In genomic region chr10:49362596-49363260, GRCh38 we compare ENCODE assay signal across 10 cellular contexts. TPM values are rescaled to one million over a fixed set of nuclear protein-coding genes. Genes with fewer than 3 reads are reported as not detected.
A peak's percentile ranks its signal among the peaks of the same experiment; 100 is the strongest.
DNase-seq lines count a peak whose midpoint lies in the region; ATAC-seq and TF ChIP-seq lines count a peak whose summit lies in the region.
"Had no signal": no experiment of that assay in that cellular context is flagged by ENCODE, and none has a peak within 500 bp of the region (broad histone marks: within the 10 kb centered on the region; RNA-seq: fewer than 3 reads in every experiment).

No MANE protein-coding gene starts in this region.

- H3K18ac ChIP-seq in H9 (ENCODE audit: insufficient read length, low read depth, low read length) = no peak overlapping the region

- H3K4me1 Mint-ChIP-seq in H9 = peaks cover 11 to 13% of the 10 kb centered on the region in 2 experiments

- no peak overlapping the region for H3K4me3 Mint-ChIP-seq in H9

- CTCF ChIA-PET in RWPE1 (lab: Yijun Ruan, JAX) = no interaction called here

- no peak overlapping the region for H3K27ac Mint-ChIP-seq in H9

- H4K91ac ChIP-seq in H9 (ENCODE audit: insufficient read length, low read depth, low read length) = no peak overlapping the region

- H3K27ac ChIP-seq in H9 (ENCODE audit: insufficient read length, low read depth, low read length) (no peak overlapping the region), tibial nerve (no peak overlapping the region), RWPE1 (no peak overlapping the region)

- H4K20me1 ChIP-seq in H9 (ENCODE audit: control insufficient read depth, insufficient read depth, insufficient read length) = no peaks in the 10 kb centered on the region

- no peak overlapping the region for H3K14ac ChIP-seq in H9 (ENCODE audit: insufficient read depth, low read length)

- H2BK12ac ChIP-seq in H9 (ENCODE audit: insufficient read length, low read depth, low read length) = no peak overlapping the region

- in situ Hi-C loops in GM13976 (cut with MboI; ENCODE audit: low sequenced_read_pairs, unreplicated experiment) = no loop called here

- no peaks in the 10 kb centered on the region; a peak in 1 of 5 replicates for H3K9me3 Mint-ChIP-seq in H9

- peak; percentile 71 for DNase-seq in GM13976 (ENCODE audit: low spot score)
- peak; percentile 39 for DNase-seq in left lobe of liver (ENCODE audit: low spot score)
- no peak for DNase-seq in H9
- DNase-seq in left ventricle myocardium superior = no peak
- no peak for DNase-seq in tibial nerve (ENCODE audit: low spot score in 2 of 2)
- no peak for DNase-seq in RWPE1 (ENCODE audit: low spot score)
- DNase-seq: DND-41 had no signal

- H3K27me3 Mint-ChIP-seq in H9 (ENCODE audit: low read depth) = no peaks in the 10 kb centered on the region; the same call in 1 of the 2 replicates

- no peak overlapping the region for H3K23ac ChIP-seq in H9 (ENCODE audit: insufficient read length, low read depth, low read length)

- intact Hi-C loops in left ventricle myocardium superior (cut with micrococcal nuclease) = no loop called here

- H3K4me3 ChIP-seq in tibial nerve = no peak overlapping the region

- H4K8ac ChIP-seq in H9 (replicated peaks; ENCODE audit: insufficient read length, low read depth, low read length) = no peak overlapping the region

- no CpG with 5 or more reads among the region's 10 CpGs for WGBS in H9 (ENCODE audit: extremely low coverage, insufficient read length, low lambda C conversion rate)
- 77 to 78% methylated on average over 10 of the region's 10 CpGs for WGBS in tibial nerve, 2 donors

- H2BK5ac ChIP-seq in H9 (ENCODE audit: insufficient read length, low read length) = no peak overlapping the region

- H4K5ac ChIP-seq in H9 (ENCODE audit: insufficient read length, low read depth, low read length) = no peak overlapping the region

- H3K4me1 ChIP-seq in H9 (ENCODE audit: insufficient read depth, low read length) (peaks cover 4% of the 10 kb centered on the region), tibial nerve (no peaks in the 10 kb centered on the region)

- TF ChIP-seq POLR2A in tibial nerve (IDR thresholded peaks at IDR 0.05) = no peak

- POLR2A ChIA-PET in RWPE1 (lab: Yijun Ruan, JAX; ENCODE audit: low non-redundant PET) = no interaction called here

- H2BK120ac ChIP-seq in H9 (ENCODE audit: low read depth, low read length, poor library complexity, severe bottlenecking) = no peak overlapping the region

- H3K4me2 ChIP-seq in H9 (ENCODE audit: insufficient read depth, insufficient read length, low read length) = no peak overlapping the region

- H3K9ac ChIP-seq in H9 (ENCODE audit: extremely low read depth, insufficient read length, low read length) = no peak overlapping the region

- peak; percentile 95 for ATAC-seq in GM21515 (IDR thresholded peaks at IDR 0.05; ENCODE audit: unreplicated experiment)
- ATAC-seq in HG03439 (IDR thresholded peaks at IDR 0.05; ENCODE audit: unreplicated experiment) = peak; percentile 73
- ATAC-seq in left lobe of liver = peak; percentile 50
- no peak for ATAC-seq in left ventricle myocardium superior

- H3K36me3 Mint-ChIP-seq in H9 (ENCODE audit: insufficient read depth in 1 of 3, low read depth in 3 of 3) = no peaks in the 10 kb centered on the region

- no peaks in the 10 kb centered on the region for H3K79me2 ChIP-seq in H9 (ENCODE audit: insufficient read depth, low read length)

- H2BK20ac ChIP-seq in H9 (ENCODE audit: low read depth, low read length, poor library complexity, severe bottlenecking) = no peak overlapping the region

- H3T11ph ChIP-seq in H9 (ENCODE audit: low read length) = no peak overlapping the region

- H3K79me1 ChIP-seq in H9 (ENCODE audit: insufficient read depth, low read depth, low read length, poor library complexity, severe bottlenecking) = no peaks in the 10 kb centered on the region

- H3K23me2 ChIP-seq in H9 (ENCODE audit: insufficient read length, low read depth, low read length, poor library complexity, severe bottlenecking) = no peaks in the 10 kb centered on the region

- TF ChIP-seq EP300 in tibial nerve (IDR thresholded peaks at IDR 0.05) = no peak

- H3K36me3 ChIP-seq in tibial nerve = no peaks in the 10 kb centered on the region

- no peak overlapping the region for H3K4ac ChIP-seq in H9 (ENCODE audit: low read depth, low read length)

- no peaks in the 10 kb centered on the region for H3K9me3 ChIP-seq in H9 (ENCODE audit: control insufficient read depth, low read depth, low read length)
- peaks cover 0 to 3% (median 0%) of the 10 kb centered on the region in 4 donors for H3K9me3 ChIP-seq in tibial nerve

- TF ChIP-seq CTCF in GM13976 (IDR thresholded peaks at IDR 0.05; ENCODE audit: borderline replicate concordance, control extremely low read depth, extremely low read depth, insufficient read depth, missing control alignments) (no peak), H9 (conservative IDR thresholded peaks at IDR 0.05) (no peak), tibial nerve (IDR thresholded peaks at IDR 0.05) (no peak), RWPE1 (conservative IDR thresholded peaks at IDR 0.05; ENCODE audit: low read depth) (no peak)

- H2AFZ ChIP-seq in H9 (ENCODE audit: low read length) = no peak overlapping the region

- H3K27me3 ChIP-seq in H9 (ENCODE audit: insufficient read depth, low read length) (no peaks in the 10 kb centered on the region), tibial nerve (no peaks in the 10 kb centered on the region)

- no peak overlapping the region for H2AK5ac ChIP-seq in H9 (ENCODE audit: insufficient read length, low read length)

- H2BK15ac ChIP-seq in H9 (ENCODE audit: low read depth, low read length) = no peak overlapping the region

- no peak overlapping the region for H3K56ac ChIP-seq in H9 (ENCODE audit: insufficient read length, low read depth, low read length)

RNA-seq across cellular contexts. Expression of gene DRGX, which starts 33.2 kb away (rescaled TPM):
- total RNA-seq in left lobe of liver (not detected), H9 (2021) (not detected in 2 replicates), left ventricle myocardium superior (not detected), tibial nerve (not detected)
- total RNA-seq: cerebellum had no signal

Comparison
In these comparisons a context has a peak if more than half of its experiments do, and no peak if none do; other contexts are left out.
1. DNase-seq: peak in GM13976 (single experiment) and left lobe of liver (single experiment); none in H9 (single experiment), left ventricle myocardium superior (single experiment), tibial nerve (0 of 2) and RWPE1 (single experiment).